ENCODE assay signal across 8 cellular contexts in the genomic region with DNA sequence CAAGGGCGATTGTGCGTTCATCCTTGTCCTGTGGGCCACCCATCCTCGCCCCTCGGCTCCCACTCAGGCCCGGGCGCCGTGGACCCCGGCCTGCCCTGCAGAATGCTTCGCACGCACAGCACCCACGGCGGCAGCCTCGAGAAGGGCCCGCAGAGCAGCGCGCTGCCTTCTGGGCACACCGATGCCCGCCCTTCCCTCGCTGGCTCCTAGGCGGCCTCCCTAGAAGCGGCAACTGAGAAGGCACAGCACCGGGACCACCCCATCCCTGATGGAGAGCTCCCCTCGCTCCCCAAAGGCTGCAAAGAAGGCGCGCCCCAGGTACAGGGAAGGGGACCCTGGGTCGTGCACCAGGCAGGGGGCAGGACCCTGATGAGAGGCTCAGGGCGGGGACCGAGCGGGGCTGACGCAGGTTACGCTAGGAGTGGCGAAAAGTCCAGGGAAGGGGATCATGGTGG.
DNase-seq lines count a peak whose midpoint lies in the region; ATAC-seq and TF ChIP-seq lines count a peak whose summit lies in the region.

No MANE protein-coding gene starts in this region.

- H3K4me1 ChIP-seq in ES-I3 (ENCODE audit: insufficient read depth, low read length), result peaks cover 45% of the 10 kb centered on the region
- H3K4me1 ChIP-seq in duodenal mucosa (ENCODE audit: control insufficient read depth in 1 of 2, insufficient read depth in 2 of 2, low read length in 2 of 2), result peaks cover 60 to 67% of the 10 kb centered on the region in 2 donors

- H3K36me3 ChIP-seq in ES-I3 (ENCODE audit: insufficient read depth, low read length), result no peaks in the 10 kb centered on the region
- peaks cover 16 to 22% of the 10 kb centered on the region in 2 donors for H3K36me3 ChIP-seq in duodenal mucosa (ENCODE audit: control insufficient read depth in 1 of 2, insufficient read depth in 2 of 2, low read length in 2 of 2)

- TF ChIP-seq CTCF in nephron (IDR thresholded peaks at IDR 0.05; ENCODE audit: unreplicated experiment in 3 of 3), result no peak

- H3K9ac ChIP-seq in ES-I3 (ENCODE audit: low read depth, low read length) (peak overlapping the region; percentile 94), duodenal mucosa (ENCODE audit: low read depth in 1 of 2, low read length in 2 of 2) (peak overlapping the region; percentile 99)

- peak overlapping the region; percentile 93 to 96 for H3K4me3 ChIP-seq in duodenal mucosa (ENCODE audit: low read depth in 1 of 2, low read length in 2 of 2)

- no peaks in the 10 kb centered on the region for H3K27me3 Mint-ChIP-seq in nephron (ENCODE audit: low read depth)

- peak overlapping the region; percentile 93 for H3K27ac ChIP-seq in duodenal mucosa (ENCODE audit: low read depth, low read length)

- DNase-seq in NCI-H524 treated with DMSO at 0.1 percent for 48 hours (lab: John Stamatoyannopoulos, UW) (no peak), inferior parietal cortex (ENCODE audit: extremely low spot score) (no peak)

- peak overlapping the region; percentile 96 to 98 (median 97) for H3K4me3 Mint-ChIP-seq in nephron

- H3K27me3 ChIP-seq in duodenal mucosa (ENCODE audit: control insufficient read depth in 1 of 2, insufficient read depth in 2 of 2, low read length in 2 of 2), result no peaks in the 10 kb centered on the region

- ATAC-seq in SK-N-SH treated with all-trans-retinoic acid at 6 μM for 48 hours, result peak; percentile 20
- ATAC-seq in GM19035 (IDR thresholded peaks at IDR 0.05; ENCODE audit: unreplicated experiment), result no peak
- no peak for ATAC-seq in GM21576 (IDR thresholded peaks at IDR 0.05; ENCODE audit: unreplicated experiment)

- H3K27ac Mint-ChIP-seq in nephron, result peak overlapping the region; percentile 41 to 96 (median 87)

- H3K4me1 Mint-ChIP-seq in nephron, result peaks cover 53% of the 10 kb centered on the region

- H3K36me3 Mint-ChIP-seq in nephron (ENCODE audit: low read depth), result peaks cover 13% of the 10 kb centered on the region

- H3K9me3 ChIP-seq in ES-I3 (ENCODE audit: control insufficient read depth, insufficient read depth, low read length), result no peaks in the 10 kb centered on the region
- no peaks in the 10 kb centered on the region for H3K9me3 ChIP-seq in duodenal mucosa (ENCODE audit: control insufficient read depth in 1 of 2, low read length in 2 of 2)

- no peaks in the 10 kb centered on the region for H3K9me3 Mint-ChIP-seq in nephron

TF ChIP-seq in SK-N-SH treated with all-trans-retinoic acid at 6 μM for 48 hours, 23 proteins besides CTCF, POLR2A, EP300 and RAD21:
- TF ChIP-seq ARNTL (CRISPR knock-in tag; IDR thresholded peaks at IDR 0.05; ENCODE audit: borderline replicate concordance, low read depth) (no peak), ZFP3 (CRISPR knock-in tag; IDR thresholded peaks at IDR 0.05) (no peak), CSDC2 (CRISPR knock-in tag; IDR thresholded peaks at IDR 0.05) (no peak), OSR1 (CRISPR knock-in tag; IDR thresholded peaks at IDR 0.05) (no peak), ZNF70 (CRISPR knock-in tag; IDR thresholded peaks at IDR 0.05) (no peak), ZFP30 (CRISPR knock-in tag; IDR thresholded peaks at IDR 0.05) (no peak), ISL1 (CRISPR knock-in tag; IDR thresholded peaks at IDR 0.05) (no peak), PPARA (CRISPR knock-in tag; IDR thresholded peaks at IDR 0.05; ENCODE audit: borderline replicate concordance) (no peak), ZC3H10 (CRISPR knock-in tag; IDR thresholded peaks at IDR 0.05) (no peak), GLIS3 (CRISPR knock-in tag; IDR thresholded peaks at IDR 0.05) (no peak), TOX (CRISPR knock-in tag; IDR thresholded peaks at IDR 0.05; ENCODE audit: borderline replicate concordance) (no peak), SNAI2 (CRISPR knock-in tag; IDR thresholded peaks at IDR 0.05) (no peak), ESRRG (CRISPR knock-in tag; IDR thresholded peaks at IDR 0.05) (no peak), ZNF565 (CRISPR knock-in tag; conservative IDR thresholded peaks at IDR 0.05; ENCODE audit: low read depth) (no peak), RARB (CRISPR knock-in tag; IDR thresholded peaks at IDR 0.05) (no peak)
- TF ChIP-seq, protein P1, sequence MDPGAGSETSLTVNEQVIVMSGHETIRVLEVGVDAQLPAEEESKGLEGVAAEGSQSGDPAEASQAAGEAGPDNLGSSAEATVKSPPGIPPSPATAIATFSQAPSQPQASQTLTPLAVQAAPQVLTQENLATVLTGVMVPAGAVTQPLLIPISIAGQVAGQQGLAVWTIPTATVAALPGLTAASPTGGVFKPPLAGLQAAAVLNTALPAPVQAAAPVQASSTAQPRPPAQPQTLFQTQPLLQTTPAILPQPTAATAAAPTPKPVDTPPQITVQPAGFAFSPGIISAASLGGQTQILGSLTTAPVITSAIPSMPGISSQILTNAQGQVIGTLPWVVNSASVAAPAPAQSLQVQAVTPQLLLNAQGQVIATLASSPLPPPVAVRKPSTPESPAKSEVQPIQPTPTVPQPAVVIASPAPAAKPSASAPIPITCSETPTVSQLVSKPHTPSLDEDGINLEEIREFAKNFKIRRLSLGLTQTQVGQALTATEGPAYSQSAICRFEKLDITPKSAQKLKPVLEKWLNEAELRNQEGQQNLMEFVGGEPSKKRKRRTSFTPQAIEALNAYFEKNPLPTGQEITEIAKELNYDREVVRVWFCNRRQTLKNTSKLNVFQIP (CRISPR knock-in tag; IDR thresholded peaks at IDR 0.05; ENCODE audit: borderline replicate concordance, low read depth), result no peak
- TF ChIP-seq, protein P2, sequence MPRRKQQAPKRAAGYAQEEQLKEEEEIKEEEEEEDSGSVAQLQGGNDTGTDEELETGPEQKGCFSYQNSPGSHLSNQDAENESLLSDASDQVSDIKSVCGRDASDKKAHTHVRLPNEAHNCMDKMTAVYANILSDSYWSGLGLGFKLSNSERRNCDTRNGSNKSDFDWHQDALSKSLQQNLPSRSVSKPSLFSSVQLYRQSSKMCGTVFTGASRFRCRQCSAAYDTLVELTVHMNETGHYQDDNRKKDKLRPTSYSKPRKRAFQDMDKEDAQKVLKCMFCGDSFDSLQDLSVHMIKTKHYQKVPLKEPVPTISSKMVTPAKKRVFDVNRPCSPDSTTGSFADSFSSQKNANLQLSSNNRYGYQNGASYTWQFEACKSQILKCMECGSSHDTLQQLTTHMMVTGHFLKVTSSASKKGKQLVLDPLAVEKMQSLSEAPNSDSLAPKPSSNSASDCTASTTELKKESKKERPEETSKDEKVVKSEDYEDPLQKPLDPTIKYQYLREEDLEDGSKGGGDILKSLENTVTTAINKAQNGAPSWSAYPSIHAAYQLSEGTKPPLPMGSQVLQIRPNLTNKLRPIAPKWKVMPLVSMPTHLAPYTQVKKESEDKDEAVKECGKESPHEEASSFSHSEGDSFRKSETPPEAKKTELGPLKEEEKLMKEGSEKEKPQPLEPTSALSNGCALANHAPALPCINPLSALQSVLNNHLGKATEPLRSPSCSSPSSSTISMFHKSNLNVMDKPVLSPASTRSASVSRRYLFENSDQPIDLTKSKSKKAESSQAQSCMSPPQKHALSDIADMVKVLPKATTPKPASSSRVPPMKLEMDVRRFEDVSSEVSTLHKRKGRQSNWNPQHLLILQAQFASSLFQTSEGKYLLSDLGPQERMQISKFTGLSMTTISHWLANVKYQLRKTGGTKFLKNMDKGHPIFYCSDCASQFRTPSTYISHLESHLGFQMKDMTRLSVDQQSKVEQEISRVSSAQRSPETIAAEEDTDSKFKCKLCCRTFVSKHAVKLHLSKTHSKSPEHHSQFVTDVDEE (CRISPR knock-in tag; IDR thresholded peaks at IDR 0.05), result no peak
- TF ChIP-seq, protein P3, sequence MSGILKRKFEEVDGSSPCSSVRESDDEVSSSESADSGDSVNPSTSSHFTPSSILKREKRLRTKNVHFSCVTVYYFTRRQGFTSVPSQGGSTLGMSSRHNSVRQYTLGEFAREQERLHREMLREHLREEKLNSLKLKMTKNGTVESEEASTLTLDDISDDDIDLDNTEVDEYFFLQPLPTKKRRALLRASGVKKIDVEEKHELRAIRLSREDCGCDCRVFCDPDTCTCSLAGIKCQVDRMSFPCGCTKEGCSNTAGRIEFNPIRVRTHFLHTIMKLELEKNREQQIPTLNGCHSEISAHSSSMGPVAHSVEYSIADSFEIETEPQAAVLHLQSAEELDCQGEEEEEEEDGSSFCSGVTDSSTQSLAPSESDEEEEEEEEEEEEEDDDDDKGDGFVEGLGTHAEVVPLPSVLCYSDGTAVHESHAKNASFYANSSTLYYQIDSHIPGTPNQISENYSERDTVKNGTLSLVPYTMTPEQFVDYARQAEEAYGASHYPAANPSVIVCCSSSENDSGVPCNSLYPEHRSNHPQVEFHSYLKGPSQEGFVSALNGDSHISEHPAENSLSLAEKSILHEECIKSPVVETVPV (CRISPR knock-in tag; IDR thresholded peaks at IDR 0.05), result no peak
- TF ChIP-seq, protein P4, sequence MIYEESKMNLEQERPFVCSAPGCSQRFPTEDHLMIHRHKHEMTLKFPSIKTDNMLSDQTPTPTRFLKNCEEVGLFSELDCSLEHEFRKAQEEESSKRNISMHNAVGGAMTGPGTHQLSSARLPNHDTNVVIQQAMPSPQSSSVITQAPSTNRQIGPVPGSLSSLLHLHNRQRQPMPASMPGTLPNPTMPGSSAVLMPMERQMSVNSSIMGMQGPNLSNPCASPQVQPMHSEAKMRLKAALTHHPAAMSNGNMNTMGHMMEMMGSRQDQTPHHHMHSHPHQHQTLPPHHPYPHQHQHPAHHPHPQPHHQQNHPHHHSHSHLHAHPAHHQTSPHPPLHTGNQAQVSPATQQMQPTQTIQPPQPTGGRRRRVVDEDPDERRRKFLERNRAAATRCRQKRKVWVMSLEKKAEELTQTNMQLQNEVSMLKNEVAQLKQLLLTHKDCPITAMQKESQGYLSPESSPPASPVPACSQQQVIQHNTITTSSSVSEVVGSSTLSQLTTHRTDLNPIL (CRISPR knock-in tag; IDR thresholded peaks at IDR 0.05; ENCODE audit: low read depth), result no peak
